ENCODE assay signal across 1 cellular context in the genomic region with DNA sequence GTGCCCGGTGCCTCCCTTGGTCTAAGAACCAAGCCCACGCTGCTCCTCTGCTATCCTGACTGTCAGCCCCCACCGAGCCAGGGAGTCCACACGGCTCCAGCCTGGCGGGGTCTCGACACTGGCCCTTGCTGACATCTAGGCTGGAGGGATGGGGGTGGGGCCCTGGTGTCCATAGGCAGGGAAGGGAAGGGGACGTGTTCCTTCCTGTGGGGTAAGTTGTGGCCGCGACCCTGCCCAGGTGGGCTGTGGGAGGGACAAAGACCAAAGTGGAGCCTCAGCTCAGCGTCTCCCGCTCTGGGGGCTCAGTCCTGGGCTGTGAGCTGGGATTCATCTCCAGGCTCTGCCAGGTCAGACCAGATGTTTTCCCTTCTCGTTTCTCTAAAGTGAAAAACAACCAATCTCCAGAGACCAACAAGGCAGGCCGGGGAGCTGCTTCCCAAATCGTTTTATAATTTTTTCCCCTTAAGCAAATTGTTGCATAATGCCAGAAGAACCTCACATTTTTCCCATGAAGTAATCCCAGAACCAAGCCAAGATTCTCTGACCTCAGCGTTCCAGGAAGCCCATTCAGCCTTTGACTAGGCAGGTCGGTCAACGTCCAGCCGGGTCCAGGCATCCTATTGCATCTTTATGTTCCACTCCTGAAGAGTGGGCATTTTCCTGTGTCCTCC.
TF ChIP-seq lines count a peak whose summit lies in the region.

No MANE protein-coding gene starts in this region.

TF ChIP-seq in GM23338, 12 proteins besides CTCF, POLR2A, EP300 and RAD21 (continued from another document):
- no peak for TF ChIP-seq ZNF462 (CRISPR knock-in tag; IDR thresholded peaks at IDR 0.05)
